In the genomic region with DNA sequence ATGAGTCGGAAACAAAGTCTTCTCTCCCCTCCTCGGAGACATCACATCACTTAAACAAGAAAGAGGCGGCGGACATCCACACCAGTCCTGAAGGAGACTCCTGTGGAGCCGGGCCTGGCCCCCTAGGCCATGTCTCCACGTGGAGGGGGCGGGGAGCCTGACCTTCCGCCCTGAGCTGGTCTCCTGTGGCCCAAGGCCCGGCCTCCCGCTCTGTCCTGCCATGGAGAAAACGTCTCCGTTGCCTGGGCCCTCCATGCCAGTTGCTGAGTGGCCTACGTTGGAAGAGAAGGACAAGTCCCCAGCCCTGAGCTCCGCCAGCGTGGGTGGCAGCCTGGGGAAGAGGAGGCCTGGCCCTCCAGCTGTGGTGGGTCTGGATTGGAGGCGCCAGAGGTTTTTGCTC, we compare ENCODE assay signal across 14 cellular contexts.
"Had no signal": no experiment of that assay in that cellular context is flagged by ENCODE, and none has a peak within 500 bp of the region (broad histone marks: within the 10 kb centered on the region; RNA-seq: fewer than 3 reads in every experiment).

No MANE protein-coding gene starts in this region.

- H3K9me3 Mint-ChIP-seq: central memory CD8-positive, alpha-beta T cell; effector memory CD8-positive, alpha-beta T cell; naive thymus-derived CD4-positive, alpha-beta T cell; nephron progenitor cell had no signal

- H3K4me3 Mint-ChIP-seq: central memory CD8-positive, alpha-beta T cell; effector memory CD8-positive, alpha-beta T cell; naive thymus-derived CD4-positive, alpha-beta T cell; nephron progenitor cell had no signal

- H3K4me1 Mint-ChIP-seq: nephron progenitor cell had no signal

- H3K36me3 Mint-ChIP-seq: naive thymus-derived CD4-positive, alpha-beta T cell had no signal

- ATAC-seq: effector memory CD8-positive, alpha-beta T cell; heart left ventricle; naive thymus-derived CD4-positive, alpha-beta T cell had no signal

- H3K27me3 Mint-ChIP-seq: central memory CD8-positive, alpha-beta T cell; effector memory CD8-positive, alpha-beta T cell; naive thymus-derived CD4-positive, alpha-beta T cell had no signal

- H3K27me3 ChIP-seq: heart left ventricle, neutrophil, transverse colon had no signal

- H3K9me3 ChIP-seq: heart left ventricle, neutrophil, thoracic aorta, transverse colon had no signal

- H3K27ac Mint-ChIP-seq: effector memory CD8-positive, alpha-beta T cell; naive thymus-derived CD4-positive, alpha-beta T cell; nephron progenitor cell had no signal

- H3K4me3 ChIP-seq: heart left ventricle, thoracic aorta, transverse colon had no signal

- H3K27ac ChIP-seq: epithelial cell of prostate, heart left ventricle, neutrophil, thoracic aorta, transverse colon had no signal

- DNase-seq: effector memory CD8-positive, alpha-beta T cell; foreskin melanocyte; heart left ventricle; mesendoderm; naive thymus-derived CD4-positive, alpha-beta T cell; nephron progenitor cell; small intestine; stimulated activated CD4-positive, alpha-beta T cell treated with anti-CD3 and anti-CD28 coated beads, Interleukin-12 subunit alpha, Interleukin-12 subunit beta, amount 100 ng/mL, for 4 hours; stimulated activated naive CD4-positive, alpha-beta T cell treated with Interleukin-2 at 50 U/mL for 16 hours; transverse colon had no signal
